Comparison of ENCODE assay signal across 1 cellular context in the genomic region with DNA sequence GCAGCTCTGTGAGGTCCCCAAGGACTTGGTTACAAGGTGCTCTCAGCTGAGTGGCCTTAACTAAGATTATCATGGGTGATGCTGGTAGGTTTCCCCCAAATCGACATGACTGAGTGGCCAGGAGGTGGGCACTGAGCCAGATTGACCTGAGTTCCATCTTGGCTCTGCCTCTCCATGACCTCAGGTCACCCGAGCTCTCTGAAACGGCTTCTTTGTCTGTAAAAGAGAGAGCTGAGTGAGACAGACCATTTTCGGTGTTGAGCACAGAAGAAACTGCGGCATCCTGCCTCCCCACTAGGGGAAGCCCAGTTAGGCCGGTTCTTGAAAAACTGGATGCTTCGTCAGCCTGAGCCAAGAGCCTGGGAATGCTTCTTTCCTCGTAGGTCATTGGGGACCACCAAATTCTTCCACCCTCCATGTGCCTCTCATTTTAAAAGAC.
TF ChIP-seq lines count a peak whose summit lies in the region.

No MANE protein-coding gene starts in this region.

TF ChIP-seq in HepG2, 621 proteins besides CTCF, POLR2A, EP300 and RAD21 (continued from another document):
- TF ChIP-seq IRF1 (CRISPR knock-in tag; IDR thresholded peaks at IDR 0.05; ENCODE audit: low read depth) (no peak), BORCS8-MEF2B (CRISPR knock-in tag; IDR thresholded peaks at IDR 0.05) (no peak), DNMT1 (CRISPR knock-in tag; IDR thresholded peaks at IDR 0.05) (no peak), BRF2 (CRISPR knock-in tag; IDR thresholded peaks at IDR 0.05) (no peak), HMGXB3 (CRISPR knock-in tag; IDR thresholded peaks at IDR 0.05; ENCODE audit: borderline replicate concordance) (no peak), PAF1 (CRISPR knock-in tag; IDR thresholded peaks at IDR 0.05) (no peak), GZF1 (CRISPR knock-in tag; IDR thresholded peaks at IDR 0.05) (no peak), ZNF574 (CRISPR knock-in tag; IDR thresholded peaks at IDR 0.05) (no peak), NFKB2 (CRISPR knock-in tag; IDR thresholded peaks at IDR 0.05; ENCODE audit: borderline replicate concordance) (0 out of 2 replicates have a peak, but pooled peaks have one; percentile 7), MIER2 (CRISPR knock-in tag; IDR thresholded peaks at IDR 0.05) (no peak), RELA (CRISPR knock-in tag; IDR thresholded peaks at IDR 0.05) (no peak), HOMEZ (CRISPR knock-in tag; IDR thresholded peaks at IDR 0.05; ENCODE audit: low read depth) (no peak), SP4 (CRISPR knock-in tag; IDR thresholded peaks at IDR 0.05) (no peak), ATF4 (CRISPR knock-in tag; IDR thresholded peaks at IDR 0.05) (no peak), ZBTB3 (CRISPR knock-in tag; IDR thresholded peaks at IDR 0.05; ENCODE audit: borderline replicate concordance, low read depth) (no peak)
- TF ChIP-seq, protein P1, sequence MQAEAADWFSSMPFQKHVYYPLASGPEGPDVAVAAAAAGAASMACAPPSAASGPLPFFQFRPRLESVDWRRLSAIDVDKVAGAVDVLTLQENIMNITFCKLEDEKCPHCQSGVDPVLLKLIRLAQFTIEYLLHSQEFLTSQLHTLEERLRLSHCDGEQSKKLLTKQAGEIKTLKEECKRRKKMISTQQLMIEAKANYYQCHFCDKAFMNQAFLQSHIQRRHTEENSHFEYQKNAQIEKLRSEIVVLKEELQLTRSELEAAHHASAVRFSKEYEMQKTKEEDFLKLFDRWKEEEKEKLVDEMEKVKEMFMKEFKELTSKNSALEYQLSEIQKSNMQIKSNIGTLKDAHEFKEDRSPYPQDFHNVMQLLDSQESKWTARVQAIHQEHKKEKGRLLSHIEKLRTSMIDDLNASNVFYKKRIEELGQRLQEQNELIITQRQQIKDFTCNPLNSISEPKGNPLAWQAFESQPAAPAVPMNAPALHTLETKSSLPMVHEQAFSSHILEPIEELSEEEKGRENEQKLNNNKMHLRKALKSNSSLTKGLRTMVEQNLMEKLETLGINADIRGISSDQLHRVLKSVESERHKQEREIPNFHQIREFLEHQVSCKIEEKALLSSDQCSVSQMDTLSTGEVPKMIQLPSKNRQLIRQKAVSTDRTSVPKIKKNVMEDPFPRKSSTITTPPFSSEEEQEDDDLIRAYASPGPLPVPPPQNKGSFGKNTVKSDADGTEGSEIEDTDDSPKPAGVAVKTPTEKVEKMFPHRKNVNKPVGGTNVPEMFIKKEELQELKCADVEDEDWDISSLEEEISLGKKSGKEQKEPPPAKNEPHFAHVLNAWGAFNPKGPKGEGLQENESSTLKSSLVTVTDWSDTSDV (CRISPR knock-in tag; IDR thresholded peaks at IDR 0.05) = no peak
- TF ChIP-seq, protein P2, sequence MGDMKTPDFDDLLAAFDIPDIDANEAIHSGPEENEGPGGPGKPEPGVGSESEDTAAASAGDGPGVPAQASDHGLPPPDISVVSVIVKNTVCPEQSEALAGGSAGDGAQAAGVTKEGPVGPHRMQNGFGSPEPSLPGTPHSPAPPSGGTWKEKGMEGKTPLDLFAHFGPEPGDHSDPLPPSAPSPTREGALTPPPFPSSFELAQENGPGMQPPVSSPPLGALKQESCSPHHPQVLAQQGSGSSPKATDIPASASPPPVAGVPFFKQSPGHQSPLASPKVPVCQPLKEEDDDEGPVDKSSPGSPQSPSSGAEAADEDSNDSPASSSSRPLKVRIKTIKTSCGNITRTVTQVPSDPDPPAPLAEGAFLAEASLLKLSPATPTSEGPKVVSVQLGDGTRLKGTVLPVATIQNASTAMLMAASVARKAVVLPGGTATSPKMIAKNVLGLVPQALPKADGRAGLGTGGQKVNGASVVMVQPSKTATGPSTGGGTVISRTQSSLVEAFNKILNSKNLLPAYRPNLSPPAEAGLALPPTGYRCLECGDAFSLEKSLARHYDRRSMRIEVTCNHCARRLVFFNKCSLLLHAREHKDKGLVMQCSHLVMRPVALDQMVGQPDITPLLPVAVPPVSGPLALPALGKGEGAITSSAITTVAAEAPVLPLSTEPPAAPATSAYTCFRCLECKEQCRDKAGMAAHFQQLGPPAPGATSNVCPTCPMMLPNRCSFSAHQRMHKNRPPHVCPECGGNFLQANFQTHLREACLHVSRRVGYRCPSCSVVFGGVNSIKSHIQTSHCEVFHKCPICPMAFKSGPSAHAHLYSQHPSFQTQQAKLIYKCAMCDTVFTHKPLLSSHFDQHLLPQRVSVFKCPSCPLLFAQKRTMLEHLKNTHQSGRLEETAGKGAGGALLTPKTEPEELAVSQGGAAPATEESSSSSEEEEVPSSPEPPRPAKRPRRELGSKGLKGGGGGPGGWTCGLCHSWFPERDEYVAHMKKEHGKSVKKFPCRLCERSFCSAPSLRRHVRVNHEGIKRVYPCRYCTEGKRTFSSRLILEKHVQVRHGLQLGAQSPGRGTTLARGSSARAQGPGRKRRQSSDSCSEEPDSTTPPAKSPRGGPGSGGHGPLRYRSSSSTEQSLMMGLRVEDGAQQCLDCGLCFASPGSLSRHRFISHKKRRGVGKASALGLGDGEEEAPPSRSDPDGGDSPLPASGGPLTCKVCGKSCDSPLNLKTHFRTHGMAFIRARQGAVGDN (CRISPR knock-in tag; IDR thresholded peaks at IDR 0.05) = no peak
TF ChIP-seq in HepG2: peak in this region for 4.
